In the genomic region with DNA sequence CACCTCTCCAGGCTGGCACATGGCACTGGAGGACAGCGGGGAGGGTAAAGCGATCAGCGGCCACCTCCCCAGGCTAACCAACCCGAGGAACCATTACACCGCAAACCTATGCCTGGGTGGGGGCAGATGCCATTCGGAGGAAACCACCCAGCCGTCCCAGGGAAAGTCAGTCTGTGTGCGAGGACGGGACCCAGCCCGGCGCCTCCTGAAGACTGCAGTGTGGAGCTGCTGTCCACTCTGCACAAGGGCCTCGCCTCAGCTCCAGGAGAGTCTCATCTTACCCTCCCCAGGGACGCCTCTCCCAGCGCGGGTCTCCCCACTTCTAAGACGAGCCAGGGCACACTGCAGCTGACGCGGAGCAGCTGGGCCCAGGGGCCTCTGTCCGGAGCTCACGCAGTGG, we compare ENCODE assay signal across 19 cellular contexts. TPM values are rescaled to one million over a fixed set of nuclear protein-coding genes. Genes with fewer than 3 reads are reported as not detected.
A peak's percentile ranks its signal among the peaks of the same experiment; 100 is the strongest.
DNase-seq lines count a peak whose midpoint lies in the region; ATAC-seq and TF ChIP-seq lines count a peak whose summit lies in the region.
"Had no signal": no experiment of that assay in that cellular context is flagged by ENCODE, and none has a peak within 500 bp of the region (broad histone marks: within the 10 kb centered on the region; RNA-seq: fewer than 3 reads in every experiment).

No MANE protein-coding gene starts in this region.

- H3K27me3 ChIP-seq in mammary epithelial cell (ENCODE audit: insufficient read depth, low read length) = no peaks in the 10 kb centered on the region
- H3K27me3 ChIP-seq in ascending aorta = no peaks in the 10 kb centered on the region
- H3K27me3 ChIP-seq: body of pancreas, dorsolateral prefrontal cortex, neural progenitor cell, sigmoid colon, uterus had no signal

- H3K9me3 Mint-ChIP-seq in stimulated activated naive CD8-positive, alpha-beta T cell treated with anti-CD3 and anti-CD28 coated beads, Interleukin-15, Interleukin-2, amounts not matched to agents 100 ng/mL and 50 ng/mL, for 24 hours = no peaks in the 10 kb centered on the region
- no peaks in the 10 kb centered on the region for H3K9me3 Mint-ChIP-seq in stimulated activated naive CD8-positive, alpha-beta T cell treated with anti-CD3 and anti-CD28 coated beads, Interleukin-15, amount 100 ng/mL, for 72 hours
- no peaks in the 10 kb centered on the region for H3K9me3 Mint-ChIP-seq in activated T-helper 1 cell treated with anti-CD3 and anti-CD28 coated beads, Interleukin-12 subunit alpha, Interleukin-12 subunit beta, Interleukin-2, Interleukin-4 antibody, amounts not matched to agents 30 ng/mL and 10 ng/mL and 1 ng/mL, durations not matched to agents 14 hours and 24 hours and 36 hours
- no peaks in the 10 kb centered on the region for H3K9me3 Mint-ChIP-seq in memory B cell
- H3K9me3 Mint-ChIP-seq: neural progenitor cell had no signal

- H3K9ac ChIP-seq in mammary epithelial cell (ENCODE audit: insufficient read depth, low read length) = no peak overlapping the region
- H3K9ac ChIP-seq: neural progenitor cell had no signal

- no peak for DNase-seq in stimulated activated naive CD8-positive, alpha-beta T cell treated with anti-CD3 and anti-CD28 coated beads, Interleukin-15, amount 100 ng/mL, for 72 hours
- no peak for DNase-seq in activated T-helper 1 cell treated with anti-CD3 and anti-CD28 coated beads, Interleukin-12 subunit alpha, Interleukin-12 subunit beta, Interleukin-2, Interleukin-4 antibody, amounts not matched to agents 30 ng/mL and 10 ng/mL and 1 ng/mL, durations not matched to agents 14 hours and 24 hours and 36 hours (ENCODE audit: low spot score)
- no peak for DNase-seq in memory B cell (ENCODE audit: low spot score in 2 of 2)
- no peak for DNase-seq in mammary epithelial cell
- no peak for DNase-seq in nucleus accumbens (lab: John Stamatoyannopoulos, UW)
- no peak for DNase-seq in ascending aorta (ENCODE audit: low spot score in 2 of 2)
- DNase-seq: body of pancreas; DMS79; dorsolateral prefrontal cortex; left cardiac atrium; NCI-H2081; NCI-H774; sigmoid colon; stimulated activated CD4-positive, alpha-beta T cell treated with anti-CD3 and anti-CD28 coated beads, Interleukin-4, amount 100 ng/mL, for 24 hours; uterus had no signal

- no peak overlapping the region for H2AFZ ChIP-seq in mammary epithelial cell (ENCODE audit: low read depth, low read length)
- H2AFZ ChIP-seq: neural progenitor cell had no signal

- peaks cover 3% of the 10 kb centered on the region for H4K20me1 ChIP-seq in mammary epithelial cell (ENCODE audit: insufficient read depth, low read length)

- intact Hi-C loops in activated T-helper 1 cell treated with anti-CD3 and anti-CD28 coated beads, Interleukin-12 subunit alpha, Interleukin-12 subunit beta, Interleukin-2, Interleukin-4 antibody, amounts not matched to agents 30 ng/mL and 10 ng/mL and 1 ng/mL, durations not matched to agents 14 hours and 24 hours and 36 hours (cut with micrococcal nuclease) = no loop called here
- intact Hi-C loops in mammary epithelial cell (cut with micrococcal nuclease) = no loop called here
- intact Hi-C loops in ascending aorta (cut with DNase I) = no loop called here

- H3K27ac ChIP-seq in mammary epithelial cell (ENCODE audit: insufficient read depth, low read depth, low read length) (no peak overlapping the region), ascending aorta (no peak overlapping the region)
- H3K27ac ChIP-seq: neural progenitor cell had no signal

- dilution Hi-C loops in mammary epithelial cell (cut with HindIII; ENCODE audit: low sequenced_read_pairs) = loop anchor here (5.0 to 10.0 kb wide), 3 partner anchors 62 to 170 kb away; a partner anchor contains a TSS

- peak overlapping the region; percentile 95 for H3K27ac Mint-ChIP-seq in stimulated activated naive CD8-positive, alpha-beta T cell treated with anti-CD3 and anti-CD28 coated beads, Interleukin-15, Interleukin-2, amounts not matched to agents 100 ng/mL and 50 ng/mL, for 24 hours
- H3K27ac Mint-ChIP-seq in stimulated activated naive CD8-positive, alpha-beta T cell treated with anti-CD3 and anti-CD28 coated beads, Interleukin-15, amount 100 ng/mL, for 72 hours = no peak overlapping the region
- H3K27ac Mint-ChIP-seq in activated T-helper 1 cell treated with anti-CD3 and anti-CD28 coated beads, Interleukin-12 subunit alpha, Interleukin-12 subunit beta, Interleukin-2, Interleukin-4 antibody, amounts not matched to agents 30 ng/mL and 10 ng/mL and 1 ng/mL, durations not matched to agents 14 hours and 24 hours and 36 hours = peak overlapping the region; percentile 76
- H3K27ac Mint-ChIP-seq in memory B cell = peak overlapping the region; percentile 14
- H3K27ac Mint-ChIP-seq: neural progenitor cell had no signal

- ATAC-seq in stimulated activated naive CD8-positive, alpha-beta T cell treated with anti-CD3 and anti-CD28 coated beads, Interleukin-15, amount 100 ng/mL, for 72 hours = no peak
- ATAC-seq in memory B cell (ENCODE audit: low read depth) (no peak), GM21825 (IDR thresholded peaks at IDR 0.05; ENCODE audit: unreplicated experiment) (no peak)
- ATAC-seq: activated CD4-positive, CD25-positive, alpha-beta regulatory T cell treated with anti-CD3 and anti-CD28 coated beads, Interleukin-2, amount 50 U/mL, for 24 hours; body of pancreas; left cardiac atrium had no signal

- CTCF ChIA-PET in mammary epithelial cell (lab: Charles Lee; ENCODE audit: low non-redundant PET) = no interaction called here

- WGBS in mammary epithelial cell (ENCODE audit: low coverage, missing lambda C conversion rate) = 97% methylated on average over 18 of the region's 20 CpGs

- no TSS peak for BruUV-seq in mammary epithelial cell (replicated peaks; lab: Mats Ljungman, UMichigan)

- in situ Hi-C loops in mammary epithelial cell (cut with MboI; ENCODE audit: low sequenced_read_pairs in 2 of 2) = loop anchor here (25.0 kb wide), 1 partner anchor 200 kb away; no protein-coding TSS in a partner anchor

- H3K79me2 ChIP-seq in mammary epithelial cell (ENCODE audit: insufficient read depth, low read length) = peaks cover 63% of the 10 kb centered on the region

- H3K4me3 ChIP-seq in mammary epithelial cell (replicated peaks in 1 of 3; ENCODE audit: insufficient read depth in 1 of 3, low read depth in 2 of 3, low read length in 3 of 3) = no peak overlapping the region
- no peak overlapping the region for H3K4me3 ChIP-seq in ascending aorta
- H3K4me3 ChIP-seq: body of pancreas, dorsolateral prefrontal cortex, neural progenitor cell, sigmoid colon, uterus had no signal

- H3K4me1 Mint-ChIP-seq in stimulated activated naive CD8-positive, alpha-beta T cell treated with anti-CD3 and anti-CD28 coated beads, Interleukin-15, Interleukin-2, amounts not matched to agents 100 ng/mL and 50 ng/mL, for 24 hours (ENCODE audit: low read depth) = peaks cover 38% of the 10 kb centered on the region
- H3K4me1 Mint-ChIP-seq in stimulated activated naive CD8-positive, alpha-beta T cell treated with anti-CD3 and anti-CD28 coated beads, Interleukin-15, amount 100 ng/mL, for 72 hours = peaks cover 58% of the 10 kb centered on the region
- peaks cover 32% of the 10 kb centered on the region for H3K4me1 Mint-ChIP-seq in activated T-helper 1 cell treated with anti-CD3 and anti-CD28 coated beads, Interleukin-12 subunit alpha, Interleukin-12 subunit beta, Interleukin-2, Interleukin-4 antibody, amounts not matched to agents 30 ng/mL and 10 ng/mL and 1 ng/mL, durations not matched to agents 14 hours and 24 hours and 36 hours (ENCODE audit: low read depth)
- peaks cover 14% of the 10 kb centered on the region for H3K4me1 Mint-ChIP-seq in memory B cell

- H3K36me3 ChIP-seq in mammary epithelial cell (ENCODE audit: insufficient read depth, low read length) (peaks cover 6% of the 10 kb centered on the region), ascending aorta (peaks cover 27 to 36% of the 10 kb centered on the region in 2 donors)
- H3K36me3 ChIP-seq: neural progenitor cell, uterus had no signal

- H3K4me1 ChIP-seq in mammary epithelial cell (ENCODE audit: insufficient read depth, low read length) = peaks cover 3% of the 10 kb centered on the region
- H3K4me1 ChIP-seq in ascending aorta = peaks cover under 1 to 7% of the 10 kb centered on the region in 2 donors
- H3K4me1 ChIP-seq: uterus had no signal

- peaks cover 37% of the 10 kb centered on the region for H3K36me3 Mint-ChIP-seq in stimulated activated naive CD8-positive, alpha-beta T cell treated with anti-CD3 and anti-CD28 coated beads, Interleukin-15, Interleukin-2, amounts not matched to agents 100 ng/mL and 50 ng/mL, for 24 hours (ENCODE audit: low read depth)
- peaks cover 29% of the 10 kb centered on the region for H3K36me3 Mint-ChIP-seq in activated T-helper 1 cell treated with anti-CD3 and anti-CD28 coated beads, Interleukin-12 subunit alpha, Interleukin-12 subunit beta, Interleukin-2, Interleukin-4 antibody, amounts not matched to agents 30 ng/mL and 10 ng/mL and 1 ng/mL, durations not matched to agents 14 hours and 24 hours and 36 hours (ENCODE audit: low read depth)
- peaks cover 12% of the 10 kb centered on the region for H3K36me3 Mint-ChIP-seq in memory B cell

- TF ChIP-seq CTCF in mammary epithelial cell (conservative IDR thresholded peaks at IDR 0.05 in 1 of 2, IDR thresholded peaks at IDR 0.05 in 1 of 2; ENCODE audit: extremely low read depth in 1 of 2, insufficient read depth in 1 of 2, low read depth in 1 of 2, low read length in 2 of 2) (no peak), ascending aorta (IDR thresholded peaks at IDR 0.05) (no peak)

- H3K9me3 ChIP-seq in mammary epithelial cell (replicated peaks; ENCODE audit: insufficient read depth, low read length) (no peaks in the 10 kb centered on the region), ascending aorta (no peaks in the 10 kb centered on the region)
- H3K9me3 ChIP-seq: body of pancreas, sigmoid colon, uterus had no signal

- no peak overlapping the region for H3K4me2 ChIP-seq in mammary epithelial cell (ENCODE audit: insufficient read depth, low read depth, low read length)
- H3K4me2 ChIP-seq: neural progenitor cell had no signal

- no peak overlapping the region for H3K4me3 Mint-ChIP-seq in stimulated activated naive CD8-positive, alpha-beta T cell treated with anti-CD3 and anti-CD28 coated beads, Interleukin-15, Interleukin-2, amounts not matched to agents 100 ng/mL and 50 ng/mL, for 24 hours
- H3K4me3 Mint-ChIP-seq in stimulated activated naive CD8-positive, alpha-beta T cell treated with anti-CD3 and anti-CD28 coated beads, Interleukin-15, amount 100 ng/mL, for 72 hours = peak overlapping the region in 1 of 2 donors; percentile 37
- peak overlapping the region; percentile 85 for H3K4me3 Mint-ChIP-seq in activated T-helper 1 cell treated with anti-CD3 and anti-CD28 coated beads, Interleukin-12 subunit alpha, Interleukin-12 subunit beta, Interleukin-2, Interleukin-4 antibody, amounts not matched to agents 30 ng/mL and 10 ng/mL and 1 ng/mL, durations not matched to agents 14 hours and 24 hours and 36 hours
- peak overlapping the region; percentile 34 for H3K4me3 Mint-ChIP-seq in memory B cell
- H3K4me3 Mint-ChIP-seq: neural progenitor cell had no signal

- H3K27me3 Mint-ChIP-seq in stimulated activated naive CD8-positive, alpha-beta T cell treated with anti-CD3 and anti-CD28 coated beads, Interleukin-15, Interleukin-2, amounts not matched to agents 100 ng/mL and 50 ng/mL, for 24 hours = no peaks in the 10 kb centered on the region
- no peaks in the 10 kb centered on the region for H3K27me3 Mint-ChIP-seq in stimulated activated naive CD8-positive, alpha-beta T cell treated with anti-CD3 and anti-CD28 coated beads, Interleukin-15, amount 100 ng/mL, for 72 hours
- no peaks in the 10 kb centered on the region for H3K27me3 Mint-ChIP-seq in activated T-helper 1 cell treated with anti-CD3 and anti-CD28 coated beads, Interleukin-12 subunit alpha, Interleukin-12 subunit beta, Interleukin-2, Interleukin-4 antibody, amounts not matched to agents 30 ng/mL and 10 ng/mL and 1 ng/mL, durations not matched to agents 14 hours and 24 hours and 36 hours (ENCODE audit: insufficient read depth)
- H3K27me3 Mint-ChIP-seq in memory B cell = no peaks in the 10 kb centered on the region

RNA-seq across cellular contexts. Expression of a gene that starts 8.0 kb away (rescaled TPM):
- 99.7 and 101 TPM in 2 replicates for total RNA-seq in activated T-helper 1 cell treated with anti-CD3 and anti-CD28 coated beads, Interleukin-12 subunit alpha, Interleukin-12 subunit beta, Interleukin-2, Interleukin-4 antibody, amounts not matched to agents 30 ng/mL and 10 ng/mL and 1 ng/mL, durations not matched to agents 14 hours and 24 hours and 36 hours
- total RNA-seq in mammary epithelial cell (10 to 100 TPM; 36.5 to 71.7 TPM), ascending aorta (261 TPM)
- 30.5 TPM for polyA plus RNA-seq in mammary epithelial cell
- polyA minus RNA-seq in mammary epithelial cell = 28.5 TPM

RNA-seq across cellular contexts. Expression of a gene that starts 48.0 kb away (rescaled TPM):
- total RNA-seq in activated T-helper 1 cell treated with anti-CD3 and anti-CD28 coated beads, Interleukin-12 subunit alpha, Interleukin-12 subunit beta, Interleukin-2, Interleukin-4 antibody, amounts not matched to agents 30 ng/mL and 10 ng/mL and 1 ng/mL, durations not matched to agents 14 hours and 24 hours and 36 hours = 71.9 and 78.3 TPM in 2 replicates
- 10 to 100 TPM; 14.7 to 98.1 TPM for total RNA-seq in mammary epithelial cell
- 112 TPM for polyA plus RNA-seq in mammary epithelial cell
- 69.0 TPM for polyA minus RNA-seq in mammary epithelial cell
- total RNA-seq in ascending aorta = 6.5 TPM

RNA-seq across cellular contexts. Expression of a gene that starts 48.3 kb away (rescaled TPM):
- total RNA-seq in activated T-helper 1 cell treated with anti-CD3 and anti-CD28 coated beads, Interleukin-12 subunit alpha, Interleukin-12 subunit beta, Interleukin-2, Interleukin-4 antibody, amounts not matched to agents 30 ng/mL and 10 ng/mL and 1 ng/mL, durations not matched to agents 14 hours and 24 hours and 36 hours = 37.7 and 41.0 TPM in 2 replicates
- total RNA-seq in mammary epithelial cell (10 to 100 TPM; 15.7 to 25.7 TPM), ascending aorta (117 TPM)
- polyA plus RNA-seq in mammary epithelial cell = 10.3 TPM
- 3.9 TPM for polyA minus RNA-seq in mammary epithelial cell

Comparison
In these comparisons a context has a peak if more than half of its experiments do, and no peak if none do; other contexts are left out.
1. H3K27ac Mint-ChIP-seq: peak in stimulated activated naive CD8-positive, alpha-beta T cell treated with anti-CD3 and anti-CD28 coated beads, Interleukin-15, Interleukin-2, amounts not matched to agents 100 ng/mL and 50 ng/mL, for 24 hours (single experiment), activated T-helper 1 cell treated with anti-CD3 and anti-CD28 coated beads, Interleukin-12 subunit alpha, Interleukin-12 subunit beta, Interleukin-2, Interleukin-4 antibody, amounts not matched to agents 30 ng/mL and 10 ng/mL and 1 ng/mL, durations not matched to agents 14 hours and 24 hours and 36 hours (single experiment) and memory B cell (single experiment); none in stimulated activated naive CD8-positive, alpha-beta T cell treated with anti-CD3 and anti-CD28 coated beads, Interleukin-15, amount 100 ng/mL, for 72 hours (0 of 2).